Comparison of ENCODE assay signal across 18 cellular contexts in the genomic region with DNA sequence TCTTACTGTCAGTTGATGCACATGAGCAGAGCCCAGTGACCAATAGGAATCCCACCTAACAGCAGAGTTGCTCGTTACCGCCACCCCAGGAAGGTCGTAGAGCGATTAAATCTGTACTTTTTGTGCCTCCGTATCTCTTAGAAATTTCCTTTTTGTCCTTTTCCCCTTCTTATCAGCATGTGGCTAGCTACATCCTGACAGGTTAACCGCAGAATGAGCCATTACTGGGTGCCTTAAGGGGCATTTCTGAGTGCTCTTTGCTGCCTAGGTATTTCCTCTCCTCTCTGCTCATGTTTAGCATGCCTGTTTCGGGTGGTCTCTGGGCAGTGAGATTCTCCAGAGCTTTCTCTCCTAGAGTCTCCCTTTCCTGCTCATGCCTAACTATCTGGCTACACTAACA.
DNase-seq lines count a peak whose midpoint lies in the region; ATAC-seq and TF ChIP-seq lines count a peak whose summit lies in the region.
"Had no signal": no experiment of that assay in that cellular context is flagged by ENCODE, and none has a peak within 500 bp of the region (broad histone marks: within the 10 kb centered on the region; RNA-seq: fewer than 3 reads in every experiment).

No MANE protein-coding gene starts in this region.

- no peak overlapping the region for H3K4me2 ChIP-seq in H9 (ENCODE audit: insufficient read depth, insufficient read length, low read length)
- no peak overlapping the region for H3K4me2 ChIP-seq in MM.1S (ENCODE audit: low read depth, low read length)
- H3K4me2 ChIP-seq: KMS-11 had no signal

- no peak overlapping the region for H3K18ac ChIP-seq in H9 (ENCODE audit: insufficient read length, low read depth, low read length)

- H2BK120ac ChIP-seq in H9 (ENCODE audit: low read depth, low read length, poor library complexity, severe bottlenecking) = no peak overlapping the region

- no peaks in the 10 kb centered on the region for H3K4me1 ChIP-seq in H9 (ENCODE audit: insufficient read depth, low read length)
- H3K4me1 ChIP-seq in MM.1S (ENCODE audit: low read length) = no peaks in the 10 kb centered on the region

- H3K23ac ChIP-seq in H9 (ENCODE audit: insufficient read length, low read depth, low read length) = no peak overlapping the region

- H3K27me3 ChIP-seq in H9 (ENCODE audit: insufficient read depth, low read length) = no peaks in the 10 kb centered on the region
- H3K27me3 ChIP-seq in MM.1S (replicated peaks; ENCODE audit: insufficient read depth, low read length) = no peaks in the 10 kb centered on the region
- H3K27me3 ChIP-seq: MG63 had no signal

- H4K20me1 ChIP-seq in H9 (ENCODE audit: control insufficient read depth, insufficient read depth, insufficient read length) = no peaks in the 10 kb centered on the region
- H4K20me1 ChIP-seq in MM.1S (ENCODE audit: insufficient read depth, low read length) = no peaks in the 10 kb centered on the region

- H2BK20ac ChIP-seq in H9 (ENCODE audit: low read depth, low read length, poor library complexity, severe bottlenecking) = no peak overlapping the region

- no peak overlapping the region for H3K14ac ChIP-seq in H9 (ENCODE audit: insufficient read depth, low read length)

- H3K9ac ChIP-seq in H9 (ENCODE audit: extremely low read depth, insufficient read length, low read length) (no peak overlapping the region), MM.1S (ENCODE audit: low read length) (no peak overlapping the region)
- H3K9ac ChIP-seq: KMS-11 had no signal

- peaks cover 0 to 4% (median 4%) of the 10 kb centered on the region in 3 experiments; a peak in 3 of 7 replicates for H3K36me3 Mint-ChIP-seq in H9 (ENCODE audit: insufficient read depth in 1 of 3, low read depth in 3 of 3)
- H3K36me3 Mint-ChIP-seq: CD4-positive, CD25-positive, alpha-beta regulatory T cell had no signal

- DNase-seq in H9 (no peak), MM.1S (peak; percentile 9), posterior vena cava (ENCODE audit: low spot score) (peak; percentile 30), NCI-H2107 (lab: John Stamatoyannopoulos, UW) (no peak), SW 1271 (lab: John Stamatoyannopoulos, UW) (no peak)
- DNase-seq in stimulated activated CD4-positive, alpha-beta T cell treated with anti-CD3 and anti-CD28 coated beads, Interleukin-2, amount 100 ng/mL, for 24 hours = no peak
- DNase-seq: CD4-positive, CD25-positive, alpha-beta regulatory T cell; EL; HCEC 1CT; MG63; NCI-H1930; NCI-H2171 treated with DMSO at 0.1 percent for 48 hours; NCI-H446 treated with DMSO at 0.1 percent for 48 hours; NCI-H748 treated with DMSO at 0.1 percent for 48 hours had no signal

- no peak overlapping the region for H4K91ac ChIP-seq in H9 (ENCODE audit: insufficient read length, low read depth, low read length)

- intact Hi-C loops in posterior vena cava (cut with DNase I) = no loop called here

- H3K23me2 ChIP-seq in H9 (ENCODE audit: insufficient read length, low read depth, low read length, poor library complexity, severe bottlenecking) = no peaks in the 10 kb centered on the region

- no peak overlapping the region for H2BK5ac ChIP-seq in H9 (ENCODE audit: insufficient read length, low read length)

- no peak for TF ChIP-seq CTCF in H9 (conservative IDR thresholded peaks at IDR 0.05)
- no peak for TF ChIP-seq CTCF in MM.1S (IDR thresholded peaks at IDR 0.05; ENCODE audit: low read length)

- H2BK12ac ChIP-seq in H9 (ENCODE audit: insufficient read length, low read depth, low read length) = no peak overlapping the region

- H3K9me3 ChIP-seq in H9 (ENCODE audit: control insufficient read depth, low read depth, low read length) (no peaks in the 10 kb centered on the region), MM.1S (replicated peaks; ENCODE audit: insufficient read depth, low read length) (no peaks in the 10 kb centered on the region)
- H3K9me3 ChIP-seq: MG63 had no signal

- peak; percentile 42; the same call in 1 of the 3 replicates for ATAC-seq in SK-N-SH treated with all-trans-retinoic acid at 6 μM for 48 hours
- ATAC-seq: Panc1, Right ventricle myocardium inferior had no signal

- H3T11ph ChIP-seq in H9 (ENCODE audit: low read length) = no peak overlapping the region

- H2AFZ ChIP-seq in H9 (ENCODE audit: low read length) (peak overlapping the region; percentile 91), MM.1S (ENCODE audit: low read length) (no peak overlapping the region)

- no peaks in the 10 kb centered on the region for H3K9me2 ChIP-seq in MM.1S (replicated peaks; ENCODE audit: insufficient read depth, low read length)

- H3K27me3 Mint-ChIP-seq in H9 (ENCODE audit: low read depth) = no peaks in the 10 kb centered on the region
- H3K27me3 Mint-ChIP-seq: CD4-positive, CD25-positive, alpha-beta regulatory T cell had no signal

- no peak overlapping the region for H2AK5ac ChIP-seq in H9 (ENCODE audit: insufficient read length, low read length)

- H4K8ac ChIP-seq in H9 (replicated peaks; ENCODE audit: insufficient read length, low read depth, low read length) = no peak overlapping the region

- no peak overlapping the region for H2BK15ac ChIP-seq in H9 (ENCODE audit: low read depth, low read length)

- no peak overlapping the region for H4K5ac ChIP-seq in H9 (ENCODE audit: insufficient read length, low read depth, low read length)

- H3K27ac ChIP-seq in H9 (ENCODE audit: insufficient read length, low read depth, low read length) (no peak overlapping the region), MM.1S (ENCODE audit: low read length) (no peak overlapping the region)
- H3K27ac ChIP-seq: KMS-11 had no signal

- no peak overlapping the region for H3K56ac ChIP-seq in H9 (ENCODE audit: insufficient read length, low read depth, low read length)

- H3K4ac ChIP-seq in H9 (ENCODE audit: low read depth, low read length) = no peak overlapping the region

- WGBS in H9 (ENCODE audit: extremely low coverage, insufficient read length, low lambda C conversion rate) = no CpG with 5 or more reads among the region's 7 CpGs

- H3K36me3 ChIP-seq in MM.1S (replicated peaks; ENCODE audit: insufficient read depth, low read length) = no peaks in the 10 kb centered on the region
- H3K36me3 ChIP-seq: MG63 had no signal

- no peaks in the 10 kb centered on the region; a peak in 1 of 5 replicates for H3K9me3 Mint-ChIP-seq in H9

- no peak overlapping the region for H3K4me3 ChIP-seq in MM.1S (ENCODE audit: low read length)
- H3K4me3 ChIP-seq: MG63 had no signal

- peaks cover 0 to 3% of the 10 kb centered on the region in 2 experiments; a peak in 1 of 4 replicates for H3K4me1 Mint-ChIP-seq in H9
- H3K4me1 Mint-ChIP-seq: CD4-positive, CD25-positive, alpha-beta regulatory T cell had no signal

- no peaks in the 10 kb centered on the region for H3F3A ChIP-seq in MM.1S (ENCODE audit: insufficient read depth, low read length)

- no peak overlapping the region; a peak in 1 of 7 replicates for H3K27ac Mint-ChIP-seq in H9
- H3K27ac Mint-ChIP-seq: CD4-positive, CD25-positive, alpha-beta regulatory T cell had no signal

- H3K79me2 ChIP-seq in H9 (ENCODE audit: insufficient read depth, low read length) (no peaks in the 10 kb centered on the region), MM.1S (ENCODE audit: low read length) (no peaks in the 10 kb centered on the region)

- no peaks in the 10 kb centered on the region for H3K79me1 ChIP-seq in H9 (ENCODE audit: insufficient read depth, low read depth, low read length, poor library complexity, severe bottlenecking)

- no peak overlapping the region for H3K4me3 Mint-ChIP-seq in H9
- H3K4me3 Mint-ChIP-seq: CD4-positive, CD25-positive, alpha-beta regulatory T cell had no signal

TF ChIP-seq in SK-N-SH treated with all-trans-retinoic acid at 6 μM for 48 hours, 23 proteins besides CTCF, POLR2A, EP300 and RAD21:
- TF ChIP-seq TOX (CRISPR knock-in tag; IDR thresholded peaks at IDR 0.05; ENCODE audit: borderline replicate concordance) (no peak), TCF4 (CRISPR knock-in tag; IDR thresholded peaks at IDR 0.05; ENCODE audit: borderline replicate concordance) (no peak), RARB (CRISPR knock-in tag; IDR thresholded peaks at IDR 0.05) (no peak), ZFP30 (CRISPR knock-in tag; IDR thresholded peaks at IDR 0.05) (no peak), ZNF8 (CRISPR knock-in tag; IDR thresholded peaks at IDR 0.05) (no peak), GLIS3 (CRISPR knock-in tag; IDR thresholded peaks at IDR 0.05) (no peak), CSDC2 (CRISPR knock-in tag; IDR thresholded peaks at IDR 0.05) (no peak), BACH2 (CRISPR knock-in tag; IDR thresholded peaks at IDR 0.05; ENCODE audit: borderline replicate concordance) (no peak), ZFP3 (CRISPR knock-in tag; IDR thresholded peaks at IDR 0.05) (no peak), ZNF70 (CRISPR knock-in tag; IDR thresholded peaks at IDR 0.05) (no peak)
- TF ChIP-seq, protein P1, sequence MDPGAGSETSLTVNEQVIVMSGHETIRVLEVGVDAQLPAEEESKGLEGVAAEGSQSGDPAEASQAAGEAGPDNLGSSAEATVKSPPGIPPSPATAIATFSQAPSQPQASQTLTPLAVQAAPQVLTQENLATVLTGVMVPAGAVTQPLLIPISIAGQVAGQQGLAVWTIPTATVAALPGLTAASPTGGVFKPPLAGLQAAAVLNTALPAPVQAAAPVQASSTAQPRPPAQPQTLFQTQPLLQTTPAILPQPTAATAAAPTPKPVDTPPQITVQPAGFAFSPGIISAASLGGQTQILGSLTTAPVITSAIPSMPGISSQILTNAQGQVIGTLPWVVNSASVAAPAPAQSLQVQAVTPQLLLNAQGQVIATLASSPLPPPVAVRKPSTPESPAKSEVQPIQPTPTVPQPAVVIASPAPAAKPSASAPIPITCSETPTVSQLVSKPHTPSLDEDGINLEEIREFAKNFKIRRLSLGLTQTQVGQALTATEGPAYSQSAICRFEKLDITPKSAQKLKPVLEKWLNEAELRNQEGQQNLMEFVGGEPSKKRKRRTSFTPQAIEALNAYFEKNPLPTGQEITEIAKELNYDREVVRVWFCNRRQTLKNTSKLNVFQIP (CRISPR knock-in tag; IDR thresholded peaks at IDR 0.05; ENCODE audit: borderline replicate concordance, low read depth) = no peak
- TF ChIP-seq, protein P2, sequence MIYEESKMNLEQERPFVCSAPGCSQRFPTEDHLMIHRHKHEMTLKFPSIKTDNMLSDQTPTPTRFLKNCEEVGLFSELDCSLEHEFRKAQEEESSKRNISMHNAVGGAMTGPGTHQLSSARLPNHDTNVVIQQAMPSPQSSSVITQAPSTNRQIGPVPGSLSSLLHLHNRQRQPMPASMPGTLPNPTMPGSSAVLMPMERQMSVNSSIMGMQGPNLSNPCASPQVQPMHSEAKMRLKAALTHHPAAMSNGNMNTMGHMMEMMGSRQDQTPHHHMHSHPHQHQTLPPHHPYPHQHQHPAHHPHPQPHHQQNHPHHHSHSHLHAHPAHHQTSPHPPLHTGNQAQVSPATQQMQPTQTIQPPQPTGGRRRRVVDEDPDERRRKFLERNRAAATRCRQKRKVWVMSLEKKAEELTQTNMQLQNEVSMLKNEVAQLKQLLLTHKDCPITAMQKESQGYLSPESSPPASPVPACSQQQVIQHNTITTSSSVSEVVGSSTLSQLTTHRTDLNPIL (CRISPR knock-in tag; IDR thresholded peaks at IDR 0.05; ENCODE audit: low read depth) = no peak

Comparison
In these comparisons a context has a peak if more than half of its experiments do, and no peak if none do; other contexts are left out.
1. DNase-seq: peak in MM.1S (single experiment) and posterior vena cava (single experiment); none in H9 (single experiment), NCI-H2107 (single experiment), SW 1271 (0 of 2) and stimulated activated CD4-positive, alpha-beta T cell treated with anti-CD3 and anti-CD28 coated beads, Interleukin-2, amount 100 ng/mL, for 24 hours (0 of 2).